10 cellular contexts compared by ENCODE assay signal in genomic region chr10:101367569-101368453, GRCh38. TPM values are rescaled to one million over a fixed set of nuclear protein-coding genes. Genes with fewer than 3 reads are reported as not detected.
DNase-seq lines count a peak whose midpoint lies in the region; ATAC-seq and FAIRE-seq lines count a peak whose summit lies in the region.
"Had no signal": no experiment of that assay in that cellular context is flagged by ENCODE, and none has a peak within 500 bp of the region (broad histone marks: within the 10 kb centered on the region; RNA-seq: fewer than 3 reads in every experiment).

No MANE protein-coding gene starts in this region.

- FAIRE-seq in RCC 7860 (lab: Jason Lieb, UNC) = peak; percentile 81

- no peaks in the 10 kb centered on the region for H3K27me3 Mint-ChIP-seq in activated T-cell treated with anti-CD3 and anti-CD28 coated beads, Interleukin-2, amount 50 U/mL, for 4 hours (ENCODE audit: low read depth)
- no peaks in the 10 kb centered on the region for H3K27me3 Mint-ChIP-seq in stimulated activated naive CD8-positive, alpha-beta T cell treated with anti-CD3 and anti-CD28 coated beads, Interleukin-15, amount 100 ng/mL, for 72 hours
- H3K27me3 Mint-ChIP-seq in stimulated activated memory B cell treated with anti-CD40 and anti-IgM and Interleukin-4, amounts not matched to agents 10 μg/mL and 1 μg/mL and 100 μg/mL, for 72 hours = no peaks in the 10 kb centered on the region

- no peaks in the 10 kb centered on the region for H3K27me3 ChIP-seq in esophagus (ENCODE audit: control insufficient read depth in 1 of 2, insufficient read depth in 2 of 2, low read length in 2 of 2)

- no peak for DNase-seq in activated T-cell treated with anti-CD3 and anti-CD28 coated beads, Interleukin-2, amount 50 U/mL, for 4 hours
- no peak for DNase-seq in activated T-cell treated with anti-CD3 and anti-CD28 coated beads, Interleukin-2, amount 50 U/mL, for 1 hour
- peak; percentile 75 for DNase-seq in RCC 7860 (ENCODE audit: low spot score)
- no peak for DNase-seq in stimulated activated naive CD8-positive, alpha-beta T cell treated with anti-CD3 and anti-CD28 coated beads, Interleukin-15, amount 100 ng/mL, for 72 hours
- no peak for DNase-seq in islet precursor cell
- DNase-seq: NCI-H187 treated with DMSO at 0.1 percent for 48 hours, retina had no signal

- H3K4me3 Mint-ChIP-seq in activated T-cell treated with anti-CD3 and anti-CD28 coated beads, Interleukin-2, amount 50 U/mL, for 4 hours = peak overlapping the region; percentile 35
- H3K4me3 Mint-ChIP-seq in stimulated activated naive CD8-positive, alpha-beta T cell treated with anti-CD3 and anti-CD28 coated beads, Interleukin-15, amount 100 ng/mL, for 72 hours = no peak overlapping the region
- no peak overlapping the region for H3K4me3 Mint-ChIP-seq in stimulated activated memory B cell treated with anti-CD40 and anti-IgM and Interleukin-4, amounts not matched to agents 10 μg/mL and 1 μg/mL and 100 μg/mL, for 72 hours

- H3K9me3 Mint-ChIP-seq in activated T-cell treated with anti-CD3 and anti-CD28 coated beads, Interleukin-2, amount 50 U/mL, for 4 hours = no peaks in the 10 kb centered on the region
- no peaks in the 10 kb centered on the region for H3K9me3 Mint-ChIP-seq in stimulated activated naive CD8-positive, alpha-beta T cell treated with anti-CD3 and anti-CD28 coated beads, Interleukin-15, amount 100 ng/mL, for 72 hours
- no peaks in the 10 kb centered on the region for H3K9me3 Mint-ChIP-seq in stimulated activated memory B cell treated with anti-CD40 and anti-IgM and Interleukin-4, amounts not matched to agents 10 μg/mL and 1 μg/mL and 100 μg/mL, for 72 hours

- peaks cover 18% of the 10 kb centered on the region for H3K4me1 Mint-ChIP-seq in activated T-cell treated with anti-CD3 and anti-CD28 coated beads, Interleukin-2, amount 50 U/mL, for 4 hours (ENCODE audit: low read depth)
- H3K4me1 Mint-ChIP-seq in stimulated activated naive CD8-positive, alpha-beta T cell treated with anti-CD3 and anti-CD28 coated beads, Interleukin-15, amount 100 ng/mL, for 72 hours = peaks cover 31% of the 10 kb centered on the region
- peaks cover 52% of the 10 kb centered on the region for H3K4me1 Mint-ChIP-seq in stimulated activated memory B cell treated with anti-CD40 and anti-IgM and Interleukin-4, amounts not matched to agents 10 μg/mL and 1 μg/mL and 100 μg/mL, for 72 hours

- WGBS in esophagus, 2 donors = 56 to 70% methylated on average over 9 of the region's 9 CpGs

- H3K36me3 Mint-ChIP-seq in activated T-cell treated with anti-CD3 and anti-CD28 coated beads, Interleukin-2, amount 50 U/mL, for 4 hours (ENCODE audit: insufficient read depth) = peaks cover 22% of the 10 kb centered on the region
- peaks cover 33% of the 10 kb centered on the region for H3K36me3 Mint-ChIP-seq in stimulated activated memory B cell treated with anti-CD40 and anti-IgM and Interleukin-4, amounts not matched to agents 10 μg/mL and 1 μg/mL and 100 μg/mL, for 72 hours

- H3K9me3 ChIP-seq in esophagus (ENCODE audit: control insufficient read depth in 2 of 2, insufficient read depth in 1 of 2, low read depth in 1 of 2, low read length in 1 of 2) = no peaks in the 10 kb centered on the region

- H3K4me3 ChIP-seq in esophagus (ENCODE audit: low read depth in 1 of 2, low read length in 2 of 2) = peak overlapping the region in 1 of 2 donors; percentile 39

- H3K27ac ChIP-seq in esophagus (ENCODE audit: low read depth in 2 of 2, low read length in 1 of 2) = peak overlapping the region; percentile 80 to 87

- peak overlapping the region in 1 of 2 donors; percentile 6 for H3K27ac Mint-ChIP-seq in stimulated activated naive CD8-positive, alpha-beta T cell treated with anti-CD3 and anti-CD28 coated beads, Interleukin-15, amount 100 ng/mL, for 72 hours
- no peak overlapping the region for H3K27ac Mint-ChIP-seq in stimulated activated memory B cell treated with anti-CD40 and anti-IgM and Interleukin-4, amounts not matched to agents 10 μg/mL and 1 μg/mL and 100 μg/mL, for 72 hours

- peak; percentile 91 to 92 for ATAC-seq in activated T-cell treated with anti-CD3 and anti-CD28 coated beads, Interleukin-2, amount 50 U/mL, for 4 hours
- peak; percentile 95 for ATAC-seq in stimulated activated naive CD8-positive, alpha-beta T cell treated with anti-CD3 and anti-CD28 coated beads, Interleukin-15, amount 100 ng/mL, for 72 hours
- no peak for ATAC-seq in stimulated activated memory B cell treated with anti-CD40 and anti-IgM and Interleukin-4, amounts not matched to agents 10 μg/mL and 1 μg/mL and 100 μg/mL, for 72 hours
- ATAC-seq in HG03460 (IDR thresholded peaks at IDR 0.05; ENCODE audit: unreplicated experiment) = no peak

- H3K4me1 ChIP-seq in esophagus (ENCODE audit: control insufficient read depth in 2 of 2, insufficient read depth in 2 of 2, low read length in 1 of 2) = peaks cover 0 to 3% of the 10 kb centered on the region in 2 donors

- H3K36me3 ChIP-seq in esophagus (ENCODE audit: control insufficient read depth in 2 of 2, insufficient read depth in 2 of 2, low read length in 1 of 2) = peaks cover 0 to 4% of the 10 kb centered on the region in 2 donors

RNA-seq across cellular contexts. Expression of gene BTRC, which starts 13.8 kb away (rescaled TPM):
- 10 to 100 TPM; 14.2 to 19.5 (median 14.8) TPM for total RNA-seq in activated T-cell treated with anti-CD3 and anti-CD28 coated beads, Interleukin-2, amount 50 U/mL, for 4 hours
- 1 to 10 TPM; 5.7 to 6.3 TPM for polyA plus RNA-seq in esophagus

Comparison
In these comparisons a context has a peak if more than half of its experiments do, and no peak if none do; other contexts are left out.
1. ATAC-seq: peak in activated T-cell treated with anti-CD3 and anti-CD28 coated beads, Interleukin-2, amount 50 U/mL, for 4 hours (2 of 2) and stimulated activated naive CD8-positive, alpha-beta T cell treated with anti-CD3 and anti-CD28 coated beads, Interleukin-15, amount 100 ng/mL, for 72 hours (single experiment); none in stimulated activated memory B cell treated with anti-CD40 and anti-IgM and Interleukin-4, amounts not matched to agents 10 μg/mL and 1 μg/mL and 100 μg/mL, for 72 hours (single experiment) and HG03460 (single experiment).